16 cellular contexts compared by ENCODE assay signal in the genomic region with DNA sequence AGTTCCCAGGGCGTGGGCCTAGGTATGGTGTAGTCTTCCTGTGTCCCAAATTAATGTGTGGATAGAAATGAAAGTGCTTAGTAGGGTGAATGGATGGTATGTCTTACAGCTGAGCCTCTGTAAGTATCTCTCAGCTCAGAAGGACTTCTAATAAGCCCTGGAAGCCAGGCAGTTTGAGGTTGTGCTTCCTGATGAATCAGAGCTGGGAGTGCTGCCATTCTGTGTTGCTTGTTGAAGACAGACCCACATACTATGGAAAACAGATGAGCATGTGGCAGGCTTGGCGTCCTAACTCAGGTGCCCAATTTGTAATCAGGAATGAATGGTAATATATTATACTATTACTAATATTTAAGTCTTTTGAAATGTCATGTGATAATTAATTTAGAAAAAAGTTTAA.
DNase-seq lines count a peak whose midpoint lies in the region; ATAC-seq and TF ChIP-seq lines count a peak whose summit lies in the region.
"Had no signal": no experiment of that assay in that cellular context is flagged by ENCODE, and none has a peak within 500 bp of the region (broad histone marks: within the 10 kb centered on the region; RNA-seq: fewer than 3 reads in every experiment).

No MANE protein-coding gene starts in this region.

- no peaks in the 10 kb centered on the region for H3K9me3 ChIP-seq in left lung
- H3K9me3 ChIP-seq: BE2C, upper lobe of left lung had no signal

- H3K4me1 ChIP-seq in left lung, result no peaks in the 10 kb centered on the region
- H3K4me1 ChIP-seq: BE2C, upper lobe of left lung had no signal

- no peak overlapping the region for H3K27ac ChIP-seq in brain microvascular endothelial cell
- H3K27ac ChIP-seq in left lung, result no peak overlapping the region
- H3K27ac ChIP-seq: coronary artery, upper lobe of left lung had no signal

- peak; percentile 55 for ATAC-seq in left lung
- ATAC-seq: activated CD8-positive, alpha-beta T cell treated with anti-CD3 and anti-CD28 coated beads for 36 hours had no signal

- H3K36me3 ChIP-seq in brain microvascular endothelial cell (replicated peaks) (no peaks in the 10 kb centered on the region), left lung (no peaks in the 10 kb centered on the region)
- H3K36me3 ChIP-seq: BE2C, upper lobe of left lung had no signal

- in situ Hi-C loops in brain microvascular endothelial cell (cut with HindIII; ENCODE audit: low pct_ligation_motif_present, low sequenced_read_pairs), result no loop called here

- DNase-seq in AG08395 (ENCODE audit: low spot score), result peak; percentile 90
- peak; percentile 19 for DNase-seq in HFF-Myc (ENCODE audit: extremely low read depth, low read depth)
- DNase-seq in brain microvascular endothelial cell, result peak; percentile 54
- DNase-seq in left lung, result no peak
- no peak for DNase-seq in NAMALWA (ENCODE audit: low spot score)
- DNase-seq in NK-92 treated with Interleukin-12 subunit alpha and Interleukin-12 subunit beta, amount 100 ng/mL, for 24 hours (lab: John Stamatoyannopoulos, UW), result no peak
- DNase-seq in activated CD4-positive, CD25-positive, alpha-beta regulatory T cell (lab: John Stamatoyannopoulos, UW), result no peak
- DNase-seq in effector CD8-positive, alpha-beta T cell (lab: John Stamatoyannopoulos, UW), result no peak
- DNase-seq: activated CD8-positive, alpha-beta T cell treated with anti-CD3 and anti-CD28 coated beads for 36 hours; activated naive CD4-positive, alpha-beta T cell treated with Interleukin-2 at 50 U/mL for 16 hours; BE2C; DMS79 treated with DMSO at 0.1 percent for 48 hours; NCI-H1417 treated with DMSO at 0.1 percent for 48 hours; NCI-H446 treated with DMSO at 0.1 percent for 48 hours; upper lobe of left lung had no signal

- H3K4me3 ChIP-seq in HFF-Myc (replicated peaks; ENCODE audit: low read depth, low read length) (no peak overlapping the region), brain microvascular endothelial cell (ENCODE audit: low read depth, low read length) (no peak overlapping the region), left lung (no peak overlapping the region)
- H3K4me3 ChIP-seq: coronary artery, upper lobe of left lung had no signal

- TF ChIP-seq CTCF in HFF-Myc (IDR thresholded peaks at IDR 0.05; ENCODE audit: low read depth, low read length, missing control alignments), result no peak
- no peak for TF ChIP-seq CTCF in brain microvascular endothelial cell (IDR thresholded peaks at IDR 0.05; ENCODE audit: low read depth, low read length, missing control alignments)
- TF ChIP-seq CTCF in left lung (IDR thresholded peaks at IDR 0.05), result no peak

- H3K27me3 ChIP-seq in brain microvascular endothelial cell (replicated peaks) (no peaks in the 10 kb centered on the region), left lung (no peaks in the 10 kb centered on the region)
- H3K27me3 ChIP-seq: upper lobe of left lung had no signal

- intact Hi-C loops in left lung (cut with DNase I), result no loop called here

Comparison
In these comparisons a context has a peak if more than half of its experiments do, and no peak if none do; other contexts are left out.
1. DNase-seq: peak in AG08395 (single experiment), HFF-Myc (single experiment) and brain microvascular endothelial cell (single experiment); none in left lung (0 of 2), NAMALWA (single experiment), NK-92 treated with Interleukin-12 subunit alpha and Interleukin-12 subunit beta, amount 100 ng/mL, for 24 hours (single experiment), activated CD4-positive, CD25-positive, alpha-beta regulatory T cell (0 of 4) and effector CD8-positive, alpha-beta T cell (single experiment).